13 cellular contexts compared by ENCODE assay signal in the genomic region with DNA sequence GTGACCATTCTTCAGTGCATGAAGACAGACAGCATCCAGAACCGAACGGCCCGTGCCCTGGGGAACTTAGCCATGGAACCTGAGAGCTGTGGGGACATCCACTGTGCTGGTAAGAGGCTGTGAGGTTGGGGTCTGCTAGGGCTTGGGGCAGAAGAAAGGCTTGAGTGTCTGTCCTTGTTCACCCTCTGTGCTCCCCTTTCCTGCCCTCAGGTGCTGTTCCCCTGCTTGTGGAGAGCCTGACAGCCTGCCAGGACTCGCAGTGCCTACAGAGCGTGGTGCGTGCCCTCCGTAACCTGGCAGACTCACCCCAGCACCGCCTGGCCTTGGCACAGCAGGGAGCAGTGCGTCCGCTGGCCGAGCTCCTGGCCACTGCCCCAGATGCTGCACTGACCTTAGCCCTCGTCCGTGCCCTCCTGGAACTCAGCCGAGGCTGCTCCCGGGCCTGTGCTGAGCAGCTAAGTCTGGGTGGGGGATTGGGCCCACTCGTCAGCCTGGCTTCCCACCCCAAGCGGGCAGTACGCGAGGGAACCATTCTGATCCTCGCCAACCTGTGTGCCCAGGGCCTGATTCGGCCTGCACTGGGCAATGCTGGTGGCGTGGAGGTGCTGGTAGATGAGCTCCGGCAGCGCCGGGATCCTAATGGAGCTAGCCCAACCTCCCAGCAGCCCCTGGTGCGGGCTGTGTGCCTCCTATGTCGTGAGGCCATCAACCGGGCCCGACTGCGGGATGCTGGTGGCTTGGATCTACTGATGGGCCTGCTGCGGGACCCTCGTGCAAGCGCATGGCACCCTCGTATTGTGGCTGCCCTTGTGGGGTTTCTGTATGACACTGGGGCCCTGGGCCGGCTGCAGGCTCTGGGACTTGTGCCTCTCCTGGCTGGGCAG. TPM values are rescaled to one million over a fixed set of nuclear protein-coding genes. Genes with fewer than 3 reads are reported as not detected.
"Had no signal": no experiment of that assay in that cellular context is flagged by ENCODE, and none has a peak within 500 bp of the region (broad histone marks: within the 10 kb centered on the region; RNA-seq: fewer than 3 reads in every experiment).

No MANE protein-coding gene starts in this region.

- H3K4me3 ChIP-seq: body of pancreas, mucosa of descending colon, uterus had no signal

- H3K27me3 ChIP-seq: body of pancreas, uterus had no signal

- H3K27ac ChIP-seq: body of pancreas, uterus had no signal

- DNase-seq: activated CD4-positive, alpha-beta T cell treated with anti-CD3 and anti-CD28 coated beads, Interleukin-2, amount 10 ng/mL, durations not matched to agents 24 days and 14 days; activated naive CD4-positive, alpha-beta T cell treated with anti-CD3 and anti-CD28 coated beads, Interleukin-2, amount 50 U/mL, for 16 hours; body of pancreas; hippocampal formation; mammary epithelial cell; naive thymus-derived CD8-positive, alpha-beta T cell; occipital lobe; stimulated activated CD4-positive, alpha-beta T cell treated with anti-CD3 and anti-CD28 coated beads, Interleukin-4, amount 100 ng/mL, for 4 hours had no signal

- H3K9me3 ChIP-seq: body of pancreas, mucosa of descending colon, uterus had no signal

- H3K36me3 ChIP-seq: uterus had no signal

- ATAC-seq: body of pancreas; mucosa of descending colon; naive thymus-derived CD8-positive, alpha-beta T cell; WTC11 had no signal

RNA-seq across cellular contexts. Expression of a gene that starts 20.8 kb away (rescaled TPM):
- total RNA-seq: activated CD4-positive, alpha-beta T cell treated with anti-CD3 and anti-CD28 coated beads, Interleukin-2, amount 10 ng/mL, durations not matched to agents 24 days and 14 days; glomerular endothelial cell; pulmonary artery endothelial cell had no signal

RNA-seq across cellular contexts. Expression of a gene that starts 34.0 kb away (rescaled TPM):
- total RNA-seq: activated CD4-positive, alpha-beta T cell treated with anti-CD3 and anti-CD28 coated beads, Interleukin-2, amount 10 ng/mL, durations not matched to agents 24 days and 14 days; body of pancreas; glomerular endothelial cell; mammary epithelial cell; naive thymus-derived CD8-positive, alpha-beta T cell; occipital lobe; pulmonary artery endothelial cell; uterus; WTC11 had no signal
- polyA plus RNA-seq: mammary epithelial cell; naive thymus-derived CD8-positive, alpha-beta T cell had no signal
